8 cellular contexts compared by ENCODE assay signal in the genomic region with DNA sequence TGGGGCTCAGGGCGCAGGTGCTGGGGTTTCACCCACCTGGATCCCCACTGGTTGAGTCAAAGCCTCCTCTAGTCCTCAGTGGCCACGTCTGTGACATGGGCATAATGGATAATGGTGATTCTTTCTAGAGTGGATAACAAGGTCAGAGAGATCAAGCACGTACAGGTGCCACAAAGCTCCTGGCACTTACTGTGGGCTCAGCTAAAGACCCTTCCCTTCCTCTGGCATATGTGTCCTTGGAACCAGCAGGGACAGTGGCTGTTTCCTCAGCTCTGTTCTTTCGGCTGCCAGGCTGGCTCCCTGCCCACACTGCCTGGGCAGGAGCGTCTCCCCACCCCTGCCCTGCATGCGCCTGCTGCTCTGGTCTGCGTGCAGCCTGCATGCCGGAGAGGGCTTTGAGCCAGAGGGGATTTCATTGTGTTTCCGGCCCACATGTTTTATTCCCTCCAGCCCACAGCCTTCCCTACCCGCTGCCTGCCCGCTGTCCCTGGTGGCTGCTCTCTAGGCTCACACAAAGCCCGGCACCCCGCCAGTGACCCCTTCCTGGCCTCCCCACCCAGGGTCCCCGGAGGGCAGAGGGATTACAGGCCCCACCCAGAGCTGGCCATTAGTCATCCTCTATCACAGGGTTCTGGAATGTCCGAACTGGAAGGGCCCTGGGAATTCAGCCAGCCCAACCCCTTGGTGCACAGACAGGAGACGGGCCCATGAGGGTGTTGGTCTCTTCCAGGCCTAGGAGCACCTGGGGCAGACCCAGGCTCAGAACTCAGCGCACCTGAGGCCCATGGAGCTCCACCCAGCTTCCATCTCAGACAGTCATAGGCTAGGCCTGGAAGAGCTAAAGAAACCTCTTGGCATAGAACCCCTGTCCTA. TPM values are rescaled to one million over a fixed set of nuclear protein-coding genes. Genes with fewer than 3 reads are reported as not detected.
DNase-seq lines count a peak whose midpoint lies in the region; ATAC-seq and TF ChIP-seq lines count a peak whose summit lies in the region.

No MANE protein-coding gene starts in this region.

- H3K4me3 Mint-ChIP-seq in activated CD8-positive, alpha-beta T cell treated with anti-CD3 and anti-CD28 coated beads, Interleukin-2, amount 10 ng/mL, durations not matched to agents 7 days and 5 days, result no peak overlapping the region

- H3K36me3 ChIP-seq in BLaER1 treated with 17β-estradiol and CSF1 and Interleukin-3, amounts not matched to agents 10 nM and 100 nM, result peaks cover 56 to 95% (median 79%) of the 10 kb centered on the region in 11 experiments
- H3K36me3 ChIP-seq in Panc1 (ENCODE audit: control insufficient read depth, insufficient read depth, low read length) (no peaks in the 10 kb centered on the region), osteoblast (ENCODE audit: insufficient read depth, low read length) (peaks cover 43% of the 10 kb centered on the region)

- CTCF ChIA-PET in Panc1 (lab: Charles Lee), result no interaction called here
- CTCF ChIA-PET in activated CD8-positive, alpha-beta T cell treated with anti-CD3 and anti-CD28 coated beads, Interleukin-2, amount 10 ng/mL, durations not matched to agents 7 days and 5 days (lab: Charles Lee), result no interaction called here

- peaks cover 10% of the 10 kb centered on the region for H3K36me3 Mint-ChIP-seq in activated CD8-positive, alpha-beta T cell treated with anti-CD3 and anti-CD28 coated beads, Interleukin-2, amount 10 ng/mL, durations not matched to agents 7 days and 5 days (ENCODE audit: low read depth)

- ATAC-seq in Panc1 (peak; percentile 82), HG03159 (IDR thresholded peaks at IDR 0.05; ENCODE audit: unreplicated experiment) (no peak)
- ATAC-seq in activated CD8-positive, alpha-beta T cell treated with anti-CD3 and anti-CD28 coated beads, Interleukin-2, amount 10 ng/mL, durations not matched to agents 7 days and 5 days, result no peak

- no peak overlapping the region for H3K4me3 ChIP-seq in BLaER1 treated with 17β-estradiol and CSF1 and Interleukin-3, amounts not matched to agents 10 nM and 100 nM
- H3K4me3 ChIP-seq in Panc1 (ENCODE audit: low read depth in 2 of 2, low read length in 2 of 2) (no peak overlapping the region), fibroblast of pulmonary artery (replicated peaks; ENCODE audit: low read depth, low read length) (no peak overlapping the region), osteoblast (ENCODE audit: insufficient read depth, low read length) (no peak overlapping the region)

- H3K27me3 ChIP-seq in BLaER1 treated with 17β-estradiol and CSF1 and Interleukin-3, amounts not matched to agents 10 nM and 100 nM, result no peaks in the 10 kb centered on the region
- H3K27me3 ChIP-seq in Panc1 (ENCODE audit: control insufficient read depth, insufficient read depth, low read length) (no peaks in the 10 kb centered on the region), osteoblast (ENCODE audit: insufficient read depth, low read length) (no peaks in the 10 kb centered on the region)

- peak overlapping the region in 10 of 11 experiments; percentile 4 to 56 (median 34); a peak in 15 of 22 replicates for H3K9ac ChIP-seq in BLaER1 treated with 17β-estradiol and CSF1 and Interleukin-3, amounts not matched to agents 10 nM and 100 nM

- H3K9me3 ChIP-seq in BLaER1 treated with 17β-estradiol and CSF1 and Interleukin-3, amounts not matched to agents 10 nM and 100 nM (replicated peaks in 1 of 11), result no peaks in the 10 kb centered on the region
- H3K9me3 ChIP-seq in Panc1 (ENCODE audit: control insufficient read depth, insufficient read depth, low read depth, low read length) (no peaks in the 10 kb centered on the region), osteoblast (ENCODE audit: low read depth, low read length) (no peaks in the 10 kb centered on the region)

- peaks cover 50 to 72% (median 62%) of the 10 kb centered on the region in 10 experiments for H3K4me1 ChIP-seq in BLaER1 treated with 17β-estradiol and CSF1 and Interleukin-3, amounts not matched to agents 10 nM and 100 nM
- H3K4me1 ChIP-seq in Panc1 (ENCODE audit: control insufficient read depth, insufficient read depth, low read length), result peaks cover 60% of the 10 kb centered on the region
- H3K4me1 ChIP-seq in osteoblast (ENCODE audit: insufficient read depth, low read length), result peaks cover 66% of the 10 kb centered on the region

- H3K27me3 Mint-ChIP-seq in activated CD8-positive, alpha-beta T cell treated with anti-CD3 and anti-CD28 coated beads, Interleukin-2, amount 10 ng/mL, durations not matched to agents 7 days and 5 days (ENCODE audit: low read depth), result no peaks in the 10 kb centered on the region

- H3K27ac Mint-ChIP-seq in activated CD8-positive, alpha-beta T cell treated with anti-CD3 and anti-CD28 coated beads, Interleukin-2, amount 10 ng/mL, durations not matched to agents 7 days and 5 days, result no peak overlapping the region

- H3K9me3 Mint-ChIP-seq in activated CD8-positive, alpha-beta T cell treated with anti-CD3 and anti-CD28 coated beads, Interleukin-2, amount 10 ng/mL, durations not matched to agents 7 days and 5 days (ENCODE audit: insufficient read depth), result no peaks in the 10 kb centered on the region

- in situ Hi-C loops in Panc1 (cut with HindIII; ENCODE audit: low pct_unique_long_range_greater_than_20kb, low sequenced_read_pairs), result no loop called here

- H4K20me1 ChIP-seq in BLaER1 treated with 17β-estradiol and CSF1 and Interleukin-3, amounts not matched to agents 10 nM and 100 nM, result peaks cover 48 to 100% (median 85%) of the 10 kb centered on the region in 11 experiments
- H4K20me1 ChIP-seq in osteoblast (ENCODE audit: insufficient read depth, low read length), result peaks cover 29% of the 10 kb centered on the region

- peaks cover 18% of the 10 kb centered on the region for H3K4me1 Mint-ChIP-seq in activated CD8-positive, alpha-beta T cell treated with anti-CD3 and anti-CD28 coated beads, Interleukin-2, amount 10 ng/mL, durations not matched to agents 7 days and 5 days (ENCODE audit: low read depth)

- intact Hi-C loops in Panc1 (cut with micrococcal nuclease; ENCODE audit: unreplicated experiment), result no loop called here

- peak overlapping the region in 10 of 11 experiments; percentile 4 to 95 (median 63); a peak in 19 of 22 replicates for H3K4me2 ChIP-seq in BLaER1 treated with 17β-estradiol and CSF1 and Interleukin-3, amounts not matched to agents 10 nM and 100 nM
- H3K4me2 ChIP-seq in osteoblast (ENCODE audit: insufficient read depth, low read length), result peak overlapping the region; percentile 49

- BruUV-seq in Panc1 (replicated peaks; lab: Mats Ljungman, UMichigan), result no TSS peak

- peak overlapping the region in 8 of 11 experiments; percentile 26 to 55 (median 35); a peak in 11 of 22 replicates for H3K27ac ChIP-seq in BLaER1 treated with 17β-estradiol and CSF1 and Interleukin-3, amounts not matched to agents 10 nM and 100 nM
- H3K27ac ChIP-seq in Panc1 (ENCODE audit: low read length), result peak overlapping the region; percentile 73
- peak overlapping the region; percentile 90 for H3K27ac ChIP-seq in osteoblast (ENCODE audit: low read depth, low read length)

- POLR2A ChIA-PET in Panc1 (lab: Charles Lee), result interaction anchor here (0.5 kb wide), 1 partner anchor 149 kb away, joined by 10 read pairs; no protein-coding TSS in a partner anchor
- POLR2A ChIA-PET in activated CD8-positive, alpha-beta T cell treated with anti-CD3 and anti-CD28 coated beads, Interleukin-2, amount 10 ng/mL, durations not matched to agents 7 days and 5 days (lab: Charles Lee), result interaction anchor here (1.1 kb wide), 1 partner anchor 23 kb away, joined by 3 read pairs; no protein-coding TSS in a partner anchor

- H3K79me2 ChIP-seq in osteoblast (ENCODE audit: insufficient read depth, low read length), result peaks cover 84% of the 10 kb centered on the region

- H2AFZ ChIP-seq in osteoblast (ENCODE audit: low read length), result no peak overlapping the region

- TF ChIP-seq CTCF in Panc1 (IDR thresholded peaks at IDR 0.05), result no peak
- TF ChIP-seq CTCF in fibroblast of pulmonary artery (IDR thresholded peaks at IDR 0.05; ENCODE audit: low read length, missing control alignments), result peak; percentile 22
- peak; percentile 12 for TF ChIP-seq CTCF in osteoblast (IDR thresholded peaks at IDR 0.05; ENCODE audit: extremely low read depth, low read depth, low read length)

- DNase-seq in Panc1 (ENCODE audit: low read depth, low spot score) (peak; percentile 58), fibroblast of pulmonary artery (ENCODE audit: low read depth) (peak; percentile 97), osteoblast (ENCODE audit: insufficient read length, low spot score, missing footprints) (peak; percentile 99), germinal center (ENCODE audit: low spot score) (no peak)
- DNase-seq in activated CD8-positive, alpha-beta T cell treated with anti-CD3 and anti-CD28 coated beads, Interleukin-2, amount 10 ng/mL, durations not matched to agents 7 days and 5 days, result no peak
- no peak for DNase-seq in stimulated activated CD4-positive, alpha-beta T cell treated with anti-CD3 and anti-CD28 coated beads, Interleukin-2, amount 100 ng/mL, for 24 hours

RNA-seq across cellular contexts. Expression of a gene that starts 55.3 kb away (rescaled TPM):
- total RNA-seq in Panc1 (2021; ENCODE audit: unreplicated experiment), result 11.2 TPM
- 10.0 TPM for polyA plus RNA-seq in Panc1 (2012; ENCODE audit: insufficient read length)
- total RNA-seq in osteoblast, result 25.9 and 26.8 TPM in 2 replicates
- total RNA-seq in activated CD8-positive, alpha-beta T cell treated with anti-CD3 and anti-CD28 coated beads, Interleukin-2, amount 10 ng/mL, durations not matched to agents 7 days and 5 days, result 10 to 100 TPM; 14.3 to 18.3 TPM

RNA-seq across cellular contexts. Expression of a gene that starts 55.6 kb away (rescaled TPM):
- total RNA-seq in Panc1 (2021; ENCODE audit: unreplicated experiment) (50.5 TPM), osteoblast (144 and 162 TPM in 2 replicates)
- 64.5 TPM for polyA plus RNA-seq in Panc1 (2012; ENCODE audit: insufficient read length)
- total RNA-seq in activated CD8-positive, alpha-beta T cell treated with anti-CD3 and anti-CD28 coated beads, Interleukin-2, amount 10 ng/mL, durations not matched to agents 7 days and 5 days, result 10 to 100 TPM; 45.2 to 45.8 TPM

Comparison
In these comparisons a context has a peak if more than half of its experiments do, and no peak if none do; other contexts are left out.
1. H3K27ac ChIP-seq: peak in every context shown above with its lines; median percentile 90 in osteoblast; 73 in Panc1; 35 in BLaER1 treated with 17β-estradiol and CSF1 and Interleukin-3, amounts not matched to agents 10 nM and 100 nM.
2. DNase-seq: peak in Panc1 (single experiment), fibroblast of pulmonary artery (single experiment) and osteoblast (single experiment); none in activated CD8-positive, alpha-beta T cell treated with anti-CD3 and anti-CD28 coated beads, Interleukin-2, amount 10 ng/mL, durations not matched to agents 7 days and 5 days (single experiment), germinal center (single experiment) and stimulated activated CD4-positive, alpha-beta T cell treated with anti-CD3 and anti-CD28 coated beads, Interleukin-2, amount 100 ng/mL, for 24 hours (0 of 2).